1 cellular context compared by ENCODE assay signal in the genomic region with DNA sequence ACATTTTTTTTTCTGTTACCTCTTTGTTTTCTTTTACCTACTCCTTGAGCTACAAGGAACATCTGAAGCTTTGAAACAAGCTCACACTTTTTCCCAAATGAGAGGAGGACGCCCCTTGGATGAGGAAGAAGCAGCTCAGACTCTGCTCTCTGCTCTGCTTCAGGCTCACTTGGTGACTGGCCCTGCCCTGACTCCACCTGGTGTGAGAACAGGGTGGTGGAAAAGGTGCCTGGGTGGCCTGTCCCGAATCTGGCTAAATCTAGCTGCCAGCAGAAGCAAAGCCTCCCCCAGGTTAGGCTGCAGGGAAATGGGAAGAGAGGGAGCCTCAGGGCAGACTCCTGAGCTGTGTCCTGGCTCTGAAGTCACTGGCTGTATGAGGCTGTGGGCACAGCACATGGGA.
TF ChIP-seq lines count a peak whose summit lies in the region.

No MANE protein-coding gene starts in this region.

TF ChIP-seq in HCT116, 20 proteins besides CTCF, POLR2A, EP300 and RAD21 (continued from another document):
- TF ChIP-seq ZFX (IDR thresholded peaks at IDR 0.05) (no peak), POLR2AphosphoS5 (IDR thresholded peaks at IDR 0.05; ENCODE audit: low read depth, low read length) (no peak), EZH2phosphoT487 (IDR thresholded peaks at IDR 0.05; ENCODE audit: borderline replicate concordance) (no peak), EGR1 (IDR thresholded peaks at IDR 0.05; ENCODE audit: low read depth) (no peak), SP1 (IDR thresholded peaks at IDR 0.05; ENCODE audit: low read depth) (no peak), JUND (IDR thresholded peaks at IDR 0.05) (no peak)
- TF ChIP-seq, protein P1, sequence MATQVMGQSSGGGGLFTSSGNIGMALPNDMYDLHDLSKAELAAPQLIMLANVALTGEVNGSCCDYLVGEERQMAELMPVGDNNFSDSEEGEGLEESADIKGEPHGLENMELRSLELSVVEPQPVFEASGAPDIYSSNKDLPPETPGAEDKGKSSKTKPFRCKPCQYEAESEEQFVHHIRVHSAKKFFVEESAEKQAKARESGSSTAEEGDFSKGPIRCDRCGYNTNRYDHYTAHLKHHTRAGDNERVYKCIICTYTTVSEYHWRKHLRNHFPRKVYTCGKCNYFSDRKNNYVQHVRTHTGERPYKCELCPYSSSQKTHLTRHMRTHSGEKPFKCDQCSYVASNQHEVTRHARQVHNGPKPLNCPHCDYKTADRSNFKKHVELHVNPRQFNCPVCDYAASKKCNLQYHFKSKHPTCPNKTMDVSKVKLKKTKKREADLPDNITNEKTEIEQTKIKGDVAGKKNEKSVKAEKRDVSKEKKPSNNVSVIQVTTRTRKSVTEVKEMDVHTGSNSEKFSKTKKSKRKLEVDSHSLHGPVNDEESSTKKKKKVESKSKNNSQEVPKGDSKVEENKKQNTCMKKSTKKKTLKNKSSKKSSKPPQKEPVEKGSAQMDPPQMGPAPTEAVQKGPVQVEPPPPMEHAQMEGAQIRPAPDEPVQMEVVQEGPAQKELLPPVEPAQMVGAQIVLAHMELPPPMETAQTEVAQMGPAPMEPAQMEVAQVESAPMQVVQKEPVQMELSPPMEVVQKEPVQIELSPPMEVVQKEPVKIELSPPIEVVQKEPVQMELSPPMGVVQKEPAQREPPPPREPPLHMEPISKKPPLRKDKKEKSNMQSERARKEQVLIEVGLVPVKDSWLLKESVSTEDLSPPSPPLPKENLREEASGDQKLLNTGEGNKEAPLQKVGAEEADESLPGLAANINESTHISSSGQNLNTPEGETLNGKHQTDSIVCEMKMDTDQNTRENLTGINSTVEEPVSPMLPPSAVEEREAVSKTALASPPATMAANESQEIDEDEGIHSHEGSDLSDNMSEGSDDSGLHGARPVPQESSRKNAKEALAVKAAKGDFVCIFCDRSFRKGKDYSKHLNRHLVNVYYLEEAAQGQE (IDR thresholded peaks at IDR 0.05; ENCODE audit: low read depth): no peak
